Comparison of ENCODE assay signal across 10 cellular contexts in the genomic region with DNA sequence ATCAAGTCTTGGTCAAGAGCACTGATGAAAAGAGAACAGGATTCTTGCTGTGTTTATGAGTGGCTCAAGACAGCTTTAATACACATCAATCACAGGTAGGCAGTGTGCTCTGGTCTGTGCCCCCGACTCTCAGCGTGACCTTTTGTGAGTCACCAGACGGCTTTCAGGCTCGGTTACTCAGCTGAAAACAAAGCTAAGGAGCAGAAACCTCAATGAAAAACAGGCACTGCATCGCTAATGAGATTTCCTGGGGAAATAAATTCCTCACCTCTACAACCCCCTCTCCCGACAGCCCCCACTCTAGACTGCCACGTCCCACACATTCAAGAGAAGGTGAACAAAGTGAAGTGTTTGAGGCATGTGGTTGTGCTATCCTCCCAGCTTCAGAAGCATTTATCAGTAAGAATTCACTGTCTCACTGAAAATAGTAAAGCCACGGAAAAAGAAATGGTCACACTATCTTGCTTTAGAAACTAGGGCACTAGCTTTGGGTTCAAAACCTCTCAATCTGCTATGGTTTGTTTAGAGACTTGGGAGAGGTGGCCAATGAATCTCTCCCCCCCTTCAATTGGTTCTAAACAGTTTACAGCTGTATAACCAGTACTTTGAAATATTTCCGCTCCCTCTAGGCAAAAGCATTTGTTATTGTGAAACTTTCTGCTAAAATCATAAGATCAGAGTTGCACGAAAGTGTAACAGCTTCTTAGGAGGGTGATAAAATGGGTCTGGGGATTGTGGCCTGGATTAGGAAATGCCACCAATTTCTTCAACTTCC.
A peak's percentile ranks its signal among the peaks of the same experiment; 100 is the strongest.
DNase-seq lines count a peak whose midpoint lies in the region; ATAC-seq and TF ChIP-seq lines count a peak whose summit lies in the region.
"Had no signal": no experiment of that assay in that cellular context is flagged by ENCODE, and none has a peak within 500 bp of the region (broad histone marks: within the 10 kb centered on the region; RNA-seq: fewer than 3 reads in every experiment).

No MANE protein-coding gene starts in this region.

- TF ChIP-seq CTCF in HCT116 (IDR thresholded peaks at IDR 0.05 in 2 of 3, conservative IDR thresholded peaks at IDR 0.05 in 1 of 3; ENCODE audit: borderline replicate concordance in 1 of 3, insufficient read depth in 1 of 3, low read depth in 2 of 3, low read length in 2 of 3), result no peak
- no peak for TF ChIP-seq CTCF in PC-9 (conservative IDR thresholded peaks at IDR 0.05)
- TF ChIP-seq CTCF in foreskin fibroblast (IDR thresholded peaks at IDR 0.05; ENCODE audit: low read depth, low read length), result no peak

- intact Hi-C loops in HCT116 (cut with micrococcal nuclease), result no loop called here
- intact Hi-C loops in PC-9 (cut with micrococcal nuclease; ENCODE audit: unreplicated experiment), result no loop called here
- intact Hi-C loops in sciatic nerve (cut with DNase I), result no loop called here
- intact Hi-C loops in CD4-positive, alpha-beta memory T cell (cut with micrococcal nuclease), result no loop called here

- peak overlapping the region; percentile 41 for H3K4me2 ChIP-seq in HCT116 (ENCODE audit: low read length)
- H3K4me2 ChIP-seq in PC-9, result peak overlapping the region; percentile 29

- CTCF ChIA-PET in HCT116 (lab: Charles Lee) (interaction anchor here (1.0 kb wide), 1 partner anchor 29 kb away, joined by 4 read pairs; no protein-coding TSS in a partner anchor), PC-9 (lab: Charles Lee) (no interaction called here)
- CTCF ChIA-PET in activated naive CD4-positive, alpha-beta T cell treated with anti-CD3 and anti-CD28 coated beads, Interleukin-2, amount 10 ng/mL, durations not matched to agents 7 days and 5 days (lab: Charles Lee), result no interaction called here
- CTCF ChIA-PET in CD4-positive, alpha-beta memory T cell (lab: Charles Lee; ENCODE audit: partially characterized antibody), result interaction anchor here (1.7 kb wide), 1 partner anchor 29 kb away, joined by 3 read pairs; no protein-coding TSS in a partner anchor

- H4K20me1 ChIP-seq in HCT116 (ENCODE audit: insufficient read depth) (no peaks in the 10 kb centered on the region), PC-9 (ENCODE audit: insufficient read depth) (no peaks in the 10 kb centered on the region)

- no peaks in the 10 kb centered on the region for H3K9me3 ChIP-seq in HCT116 (ENCODE audit: control insufficient read depth in 1 of 2, insufficient read depth in 1 of 2, low read depth in 1 of 2, low read length in 2 of 2)
- no peaks in the 10 kb centered on the region for H3K9me3 ChIP-seq in PC-9 (ENCODE audit: insufficient read depth, low read depth)
- no peaks in the 10 kb centered on the region for H3K9me3 ChIP-seq in CD4-positive, alpha-beta memory T cell (ENCODE audit: control insufficient read depth in 1 of 2, low read length in 2 of 2)

- H3F3A ChIP-seq in PC-9 (ENCODE audit: insufficient read depth, low read depth), result no peaks in the 10 kb centered on the region

- H3K27me3 ChIP-seq in HCT116 (ENCODE audit: insufficient read depth, low read length), result no peaks in the 10 kb centered on the region
- H3K27me3 ChIP-seq in PC-9 (ENCODE audit: insufficient read depth, low read depth), result no peaks in the 10 kb centered on the region
- H3K27me3 ChIP-seq in CD4-positive, alpha-beta memory T cell (ENCODE audit: insufficient read depth, low read length), result no peaks in the 10 kb centered on the region
- H3K27me3 ChIP-seq: tibial nerve had no signal

- no peak overlapping the region for H3K27ac Mint-ChIP-seq in activated naive CD4-positive, alpha-beta T cell treated with anti-CD3 and anti-CD28 coated beads, Interleukin-2, amount 10 ng/mL, durations not matched to agents 7 days and 5 days
- no peak overlapping the region for H3K27ac Mint-ChIP-seq in CD4-positive, alpha-beta memory T cell

- H3K9ac ChIP-seq in HCT116 (ENCODE audit: low read length), result no peak overlapping the region

- H3K9me3 Mint-ChIP-seq in activated naive CD4-positive, alpha-beta T cell treated with anti-CD3 and anti-CD28 coated beads, Interleukin-2, amount 10 ng/mL, durations not matched to agents 7 days and 5 days, result peaks cover 3% of the 10 kb centered on the region
- peaks cover 0 to 11% (median 6%) of the 10 kb centered on the region in 8 donors for H3K9me3 Mint-ChIP-seq in CD4-positive, alpha-beta memory T cell

- BruUV-seq in HCT116 (replicated peaks; lab: Mats Ljungman, UMichigan), result no TSS peak
- no TSS peak for BruUV-seq in PC-9 (replicated peaks; lab: Mats Ljungman, UMichigan)

- H3K9me2 ChIP-seq in HCT116 (ENCODE audit: insufficient read depth) (no peaks in the 10 kb centered on the region), PC-9 (ENCODE audit: insufficient read depth) (no peaks in the 10 kb centered on the region)

- POLR2A ChIA-PET in HCT116 (lab: Charles Lee) (no interaction called here), PC-9 (lab: Charles Lee; ENCODE audit: unreplicated experiment) (no interaction called here)
- POLR2A ChIA-PET in CD4-positive, alpha-beta memory T cell (lab: Charles Lee; ENCODE audit: partially characterized antibody), result no interaction called here

- H2AFZ ChIP-seq in HCT116 (ENCODE audit: low read depth, low read length, poor library complexity, severe bottlenecking), result no peak overlapping the region
- H2AFZ ChIP-seq in PC-9, result peak overlapping the region; percentile 19; the same call in 1 of the 2 replicates

- no peaks in the 10 kb centered on the region for H3K27me3 Mint-ChIP-seq in activated naive CD4-positive, alpha-beta T cell treated with anti-CD3 and anti-CD28 coated beads, Interleukin-2, amount 10 ng/mL, durations not matched to agents 7 days and 5 days
- no peaks in the 10 kb centered on the region for H3K27me3 Mint-ChIP-seq in CD4-positive, alpha-beta memory T cell

- ATAC-seq in HCT116 (peak; percentile 96), sciatic nerve (peak; percentile 68)

- H3K4me1 Mint-ChIP-seq in activated naive CD4-positive, alpha-beta T cell treated with anti-CD3 and anti-CD28 coated beads, Interleukin-2, amount 10 ng/mL, durations not matched to agents 7 days and 5 days, result no peaks in the 10 kb centered on the region
- H3K4me1 Mint-ChIP-seq in CD4-positive, alpha-beta memory T cell, result no peaks in the 10 kb centered on the region

- H3K79me2 ChIP-seq in HCT116 (ENCODE audit: insufficient read depth, low read length) (no peaks in the 10 kb centered on the region), PC-9 (ENCODE audit: low read depth) (no peaks in the 10 kb centered on the region)

- DNase-seq in HCT116 (ENCODE audit: low read depth, low spot score) (peak; percentile 15), PC-9 (peak; percentile 15 to 66), foreskin fibroblast (peak; percentile 74 to 79), sciatic nerve (ENCODE audit: low spot score) (no peak), CD1c-positive myeloid dendritic cell (ENCODE audit: extremely low spot score) (no peak)
- no peak for DNase-seq in activated naive CD4-positive, alpha-beta T cell treated with anti-CD3 and anti-CD28 coated beads, Interleukin-2, amount 10 ng/mL, durations not matched to agents 7 days and 5 days
- DNase-seq in CD4-positive, alpha-beta memory T cell, result no peak
- DNase-seq: NK-92 treated with Interleukin-12 subunit alpha and Interleukin-12 subunit beta, amount 100 ng/mL, for 24 hours; small intestine had no signal

- H3K27ac ChIP-seq in HCT116 (ENCODE audit: low read depth, low read length), result no peak overlapping the region
- H3K27ac ChIP-seq in PC-9, result no peak overlapping the region
- no peak overlapping the region for H3K27ac ChIP-seq in CD4-positive, alpha-beta memory T cell (ENCODE audit: low read depth, low read length)

- H3K36me3 ChIP-seq in HCT116 (ENCODE audit: control insufficient read depth in 1 of 2, insufficient read depth in 2 of 2, low read length in 2 of 2) (no peaks in the 10 kb centered on the region), PC-9 (ENCODE audit: low read depth) (no peaks in the 10 kb centered on the region)
- H3K36me3 ChIP-seq in CD4-positive, alpha-beta memory T cell (ENCODE audit: insufficient read depth, low read length), result no peaks in the 10 kb centered on the region
- H3K36me3 ChIP-seq: tibial nerve had no signal

- H3K4me3 Mint-ChIP-seq in activated naive CD4-positive, alpha-beta T cell treated with anti-CD3 and anti-CD28 coated beads, Interleukin-2, amount 10 ng/mL, durations not matched to agents 7 days and 5 days, result no peak overlapping the region
- H3K4me3 Mint-ChIP-seq in CD4-positive, alpha-beta memory T cell, result no peak overlapping the region

- no peak for TF ChIP-seq POLR2A in HCT116 (IDR thresholded peaks at IDR 0.05; ENCODE audit: borderline replicate concordance, extremely low read depth, insufficient read depth, insufficient read length)

- H3K36me3 Mint-ChIP-seq in activated naive CD4-positive, alpha-beta T cell treated with anti-CD3 and anti-CD28 coated beads, Interleukin-2, amount 10 ng/mL, durations not matched to agents 7 days and 5 days, result no peaks in the 10 kb centered on the region
- no peaks in the 10 kb centered on the region for H3K36me3 Mint-ChIP-seq in CD4-positive, alpha-beta memory T cell

- RAD21 ChIA-PET in HCT116 (lab: Charles Lee; ENCODE audit: low non-redundant PET in 1 of 2, low total read pairs in 2 of 2, uncharacterized antibody in 2 of 2, unreplicated experiment in 2 of 2), result no interaction called here

- H3K4me3 ChIP-seq in HCT116 (replicated peaks in 1 of 2; ENCODE audit: low read depth in 1 of 2, low read length in 2 of 2) (no peak overlapping the region), PC-9 (no peak overlapping the region), foreskin fibroblast (ENCODE audit: low read depth in 1 of 2, low read length in 2 of 2) (no peak overlapping the region)
- no peak overlapping the region for H3K4me3 ChIP-seq in CD4-positive, alpha-beta memory T cell (ENCODE audit: low read length in 2 of 2)
- H3K4me3 ChIP-seq: tibial nerve had no signal

- no peak for TF ChIP-seq RAD21 in HCT116 (IDR thresholded peaks at IDR 0.05; ENCODE audit: low read depth)

- H3K4me1 ChIP-seq in HCT116 (ENCODE audit: control insufficient read depth in 1 of 2, insufficient read depth in 2 of 2, low read length in 2 of 2) (peaks cover 5 to 13% of the 10 kb centered on the region in 2 experiments; a peak in 3 of 4 replicates), PC-9 (replicated peaks; ENCODE audit: insufficient read depth) (peaks cover 5% of the 10 kb centered on the region)
- H3K4me1 ChIP-seq in CD4-positive, alpha-beta memory T cell (ENCODE audit: insufficient read depth, low read length), result no peaks in the 10 kb centered on the region
- H3K4me1 ChIP-seq: tibial nerve had no signal

TF ChIP-seq in HCT116, 20 proteins besides CTCF, POLR2A, EP300 and RAD21 (continues in another document):
- no peak for TF ChIP-seq YY1 (IDR thresholded peaks at IDR 0.05; ENCODE audit: extremely low read depth, insufficient replicate concordance, low read depth, low read length)
- peak; percentile 48 for TF ChIP-seq FOSL1 (IDR thresholded peaks at IDR 0.05; ENCODE audit: low read depth)
- TF ChIP-seq POLR2AphosphoS5 (IDR thresholded peaks at IDR 0.05; ENCODE audit: low read depth, low read length), result no peak

Comparison
In these comparisons a context has a peak if more than half of its experiments do, and no peak if none do; other contexts are left out.
1. DNase-seq: peak in HCT116 (single experiment), PC-9 (2 of 2) and foreskin fibroblast (2 of 2); none in sciatic nerve (single experiment), CD1c-positive myeloid dendritic cell (single experiment), activated naive CD4-positive, alpha-beta T cell treated with anti-CD3 and anti-CD28 coated beads, Interleukin-2, amount 10 ng/mL, durations not matched to agents 7 days and 5 days (single experiment) and CD4-positive, alpha-beta memory T cell (0 of 5).
2. CTCF ChIA-PET loops: an anchor here in HCT116 (1.0 kb wide) and CD4-positive, alpha-beta memory T cell (1.7 kb wide); none called in PC-9 and activated naive CD4-positive, alpha-beta T cell treated with anti-CD3 and anti-CD28 coated beads, Interleukin-2, amount 10 ng/mL, durations not matched to agents 7 days and 5 days.